In the genomic region with DNA sequence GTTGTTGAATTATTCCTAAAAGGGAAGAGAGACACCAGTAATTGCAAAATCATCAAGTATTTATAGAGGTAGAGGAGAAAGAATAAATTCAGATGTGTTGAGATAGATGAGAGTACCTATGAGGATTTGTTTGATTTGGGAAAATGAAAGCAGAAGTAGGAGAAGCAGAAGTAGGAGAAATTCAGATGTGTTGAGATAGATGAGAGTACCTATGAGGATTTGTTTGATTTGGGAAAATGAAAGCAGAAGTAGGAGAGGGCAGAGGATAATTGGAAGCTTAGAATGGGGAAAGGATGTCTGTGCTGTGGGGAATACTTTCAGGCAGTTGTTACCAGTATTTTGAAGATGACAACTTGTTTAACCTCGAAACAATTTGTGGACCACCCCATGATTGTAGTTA, we compare ENCODE assay signal across 33 cellular contexts. TPM values are rescaled to one million over a fixed set of nuclear protein-coding genes. Genes with fewer than 3 reads are reported as not detected.
DNase-seq lines count a peak whose midpoint lies in the region; ATAC-seq, FAIRE-seq and TF ChIP-seq lines count a peak whose summit lies in the region.
"Had no signal": no experiment of that assay in that cellular context is flagged by ENCODE, and none has a peak within 500 bp of the region (broad histone marks: within the 10 kb centered on the region; RNA-seq: fewer than 3 reads in every experiment).

No MANE protein-coding gene starts in this region.

- no peak overlapping the region for H3K9ac ChIP-seq in Loucy (ENCODE audit: low read depth, low read length, poor library complexity, severe bottlenecking)

- TF ChIP-seq POLR2A in GM12892 (IDR thresholded peaks at IDR 0.05; ENCODE audit: low read depth, low read length): no peak

- peaks cover 16% of the 10 kb centered on the region for H3K36me3 ChIP-seq in Loucy (ENCODE audit: insufficient read depth, low read length)
- H3K36me3 ChIP-seq in small intestine (ENCODE audit: control insufficient read depth in 2 of 2, insufficient read depth in 2 of 2, low read length in 2 of 2): peaks cover 5 to 10% of the 10 kb centered on the region in 2 donors

- no peak for ATAC-seq in activated CD8-positive, alpha-beta memory T cell treated with anti-CD3 and anti-CD28 coated beads, Interleukin-2, amount 10 ng/mL, durations not matched to agents 7 days and 5 days
- ATAC-seq in activated B cell treated with CpG ODN at 0.5 μM for 24 hours (ENCODE audit: low read depth): peak; percentile 29
- ATAC-seq in stimulated activated naive B cell treated with anti-CD40 and anti-IgM and Interleukin-4, amounts not matched to agents 10 μg/mL and 1 μg/mL and 100 μg/mL, for 72 hours (replicated peaks): peak; percentile 31 to 43
- ATAC-seq: activated naive CD4-positive, alpha-beta T cell treated with anti-CD3 and anti-CD28 coated beads, Interleukin-2, amount 50 U/mL, for 72 hours; activated T-helper 17 cell treated with anti-CD3 and anti-CD28 coated beads, Interleukin-2, amount 50 U/mL, for 72 hours; natural killer cell had no signal

- H3K27me3 ChIP-seq in Loucy (ENCODE audit: insufficient read depth, low read length, poor library complexity, severe bottlenecking): no peaks in the 10 kb centered on the region
- no peaks in the 10 kb centered on the region for H3K27me3 ChIP-seq in small intestine (ENCODE audit: control insufficient read depth in 2 of 2, insufficient read depth in 2 of 2, low read length in 2 of 2)
- H3K27me3 ChIP-seq: transverse colon had no signal

- CTCF ChIA-PET in activated CD8-positive, alpha-beta memory T cell treated with anti-CD3 and anti-CD28 coated beads, Interleukin-2, amount 10 ng/mL, durations not matched to agents 7 days and 5 days (lab: Charles Lee): no interaction called here
- CTCF ChIA-PET in activated B cell treated with CpG ODN at 0.5 μM for 24 hours (lab: Charles Lee): interaction anchor here (0.7 kb wide), 1 partner anchor 35 kb away, joined by 3 read pairs; no protein-coding TSS in a partner anchor

- H4K20me1 ChIP-seq in Loucy (ENCODE audit: insufficient read depth, low read length, poor library complexity, severe bottlenecking): peaks cover 29% of the 10 kb centered on the region

- H3K4me1 ChIP-seq in Loucy (ENCODE audit: insufficient read depth, low read length, poor library complexity, severe bottlenecking) (peaks cover 56% of the 10 kb centered on the region), small intestine (ENCODE audit: control insufficient read depth in 2 of 2, insufficient read depth in 1 of 2, low read depth in 1 of 2, low read length in 1 of 2) (peaks cover 3 to 5% of the 10 kb centered on the region in 2 donors)

- H3K79me2 ChIP-seq in Loucy (ENCODE audit: insufficient read depth, low read length): peaks cover 77% of the 10 kb centered on the region

- H3K4me3 Mint-ChIP-seq in activated CD8-positive, alpha-beta memory T cell treated with anti-CD3 and anti-CD28 coated beads, Interleukin-2, amount 10 ng/mL, durations not matched to agents 7 days and 5 days: no peak overlapping the region
- peak overlapping the region; percentile 21 for H3K4me3 Mint-ChIP-seq in activated B cell treated with CpG ODN at 0.5 μM for 24 hours
- peak overlapping the region; percentile 7 to 29 for H3K4me3 Mint-ChIP-seq in stimulated activated naive B cell treated with anti-CD40 and anti-IgM and Interleukin-4, amounts not matched to agents 10 μg/mL and 1 μg/mL and 100 μg/mL, for 72 hours
- H3K4me3 Mint-ChIP-seq: activated T-helper 17 cell treated with anti-CD3 and anti-CD28 coated beads, Interleukin-2, amount 50 U/mL, for 72 hours; natural killer cell had no signal

- H3K36me3 Mint-ChIP-seq in activated CD8-positive, alpha-beta memory T cell treated with anti-CD3 and anti-CD28 coated beads, Interleukin-2, amount 10 ng/mL, durations not matched to agents 7 days and 5 days: peaks cover 39% of the 10 kb centered on the region
- H3K36me3 Mint-ChIP-seq in activated B cell treated with CpG ODN at 0.5 μM for 24 hours (ENCODE audit: low read depth): peaks cover 55% of the 10 kb centered on the region
- H3K36me3 Mint-ChIP-seq in stimulated activated naive B cell treated with anti-CD40 and anti-IgM and Interleukin-4, amounts not matched to agents 10 μg/mL and 1 μg/mL and 100 μg/mL, for 72 hours: peaks cover 31 to 52% of the 10 kb centered on the region in 2 donors

- H3K4me3 ChIP-seq in Loucy (ENCODE audit: low read length, poor library complexity, severe bottlenecking) (peak overlapping the region; percentile 27), small intestine (ENCODE audit: low read depth in 1 of 2, low read length in 2 of 2) (no peak overlapping the region)
- H3K4me3 ChIP-seq: skin epidermis, transverse colon had no signal

- no peak for DNase-seq in activated CD8-positive, alpha-beta memory T cell treated with anti-CD3 and anti-CD28 coated beads, Interleukin-2, amount 10 ng/mL, durations not matched to agents 7 days and 5 days
- no peak for DNase-seq in activated CD8-positive, alpha-beta memory T cell treated with anti-CD3 and anti-CD28 coated beads, Interleukin-2, amount 50 U/mL, for 48 hours
- DNase-seq in activated B cell treated with CpG ODN at 0.5 μM for 24 hours: no peak
- DNase-seq in stimulated activated naive B cell treated with anti-CD40 and anti-IgM and Interleukin-4, amounts not matched to agents 10 μg/mL and 1 μg/mL and 100 μg/mL, for 72 hours: no peak
- no peak for DNase-seq in GM12892 (ENCODE audit: insufficient read length)
- no peak for DNase-seq in dedifferentiated amniotic fluid mesenchymal stem cell (ENCODE audit: extremely low spot score)
- DNase-seq in small intestine: no peak
- DNase-seq: activated CD4-positive, alpha-beta T cell treated with anti-CD3 and anti-CD28 coated beads, Interleukin-2, amount 50 U/mL, for 48 hours; activated CD4-positive, CD25-positive, alpha-beta regulatory T cell; activated CD8-positive, alpha-beta memory T cell treated with anti-CD3 and anti-CD28 coated beads, Interleukin-2, amount 50 U/mL, for 4 hours; DMS79 treated with DMSO at 0.1 percent for 48 hours; effector CD8-positive, alpha-beta T cell; erythroblast; head of caudate nucleus; kidney; midbrain; natural killer cell; NCI-H1436; NCI-H2107; stimulated activated CD8-positive, alpha-beta memory T cell treated with anti-CD3 and anti-CD28 coated beads, Interleukin-4, amount 100 ng/mL, for 48 hours; transverse colon had no signal

- peak overlapping the region; percentile 35 for H3K27ac Mint-ChIP-seq in activated CD8-positive, alpha-beta memory T cell treated with anti-CD3 and anti-CD28 coated beads, Interleukin-2, amount 10 ng/mL, durations not matched to agents 7 days and 5 days
- peak overlapping the region; percentile 41 for H3K27ac Mint-ChIP-seq in activated B cell treated with CpG ODN at 0.5 μM for 24 hours
- peak overlapping the region; percentile 3 for H3K27ac Mint-ChIP-seq in stimulated activated naive B cell treated with anti-CD40 and anti-IgM and Interleukin-4, amounts not matched to agents 10 μg/mL and 1 μg/mL and 100 μg/mL, for 72 hours
- H3K27ac Mint-ChIP-seq: activated naive CD4-positive, alpha-beta T cell treated with anti-CD3 and anti-CD28 coated beads, Interleukin-2, amount 50 U/mL, for 72 hours; activated T-helper 17 cell treated with anti-CD3 and anti-CD28 coated beads, Interleukin-2, amount 50 U/mL, for 72 hours had no signal

- H3K9me3 ChIP-seq in Loucy (ENCODE audit: insufficient read depth, low read depth, low read length): no peaks in the 10 kb centered on the region
- H3K9me3 ChIP-seq in small intestine (ENCODE audit: control insufficient read depth, low read depth): no peaks in the 10 kb centered on the region
- H3K9me3 ChIP-seq: transverse colon had no signal

- peak overlapping the region; percentile 73 for H3K4me2 ChIP-seq in Loucy (ENCODE audit: low read depth, low read length, poor library complexity, severe bottlenecking)

- intact Hi-C loops in activated B cell treated with CpG ODN at 0.5 μM for 24 hours (cut with micrococcal nuclease): loop anchor here (2.0 kb wide), 1 partner anchor 16 kb away; no protein-coding TSS in a partner anchor

- TF ChIP-seq CTCF in Loucy (conservative IDR thresholded peaks at IDR 0.05; ENCODE audit: low read length): no peak
- TF ChIP-seq CTCF in activated B cell treated with CpG ODN at 0.5 μM for 24 hours (IDR thresholded peaks at IDR 0.05): no peak

- no peaks in the 10 kb centered on the region for H3K9me2 ChIP-seq in Loucy (replicated peaks; ENCODE audit: low read depth, low read length)

- no peaks in the 10 kb centered on the region for H3F3A ChIP-seq in Loucy (ENCODE audit: low read depth)

- H3K27ac ChIP-seq in small intestine (ENCODE audit: low read depth in 1 of 2, low read length in 1 of 2): no peak overlapping the region
- H3K27ac ChIP-seq: skin epidermis, transverse colon had no signal

- H3K4me1 Mint-ChIP-seq in activated CD8-positive, alpha-beta memory T cell treated with anti-CD3 and anti-CD28 coated beads, Interleukin-2, amount 10 ng/mL, durations not matched to agents 7 days and 5 days: peaks cover 32% of the 10 kb centered on the region
- peaks cover 81% of the 10 kb centered on the region for H3K4me1 Mint-ChIP-seq in activated B cell treated with CpG ODN at 0.5 μM for 24 hours
- peaks cover 38 to 76% of the 10 kb centered on the region in 2 donors for H3K4me1 Mint-ChIP-seq in stimulated activated naive B cell treated with anti-CD40 and anti-IgM and Interleukin-4, amounts not matched to agents 10 μg/mL and 1 μg/mL and 100 μg/mL, for 72 hours

- 94 to 100% (median 96%) methylated on average over 1 of the region's 1 CpG for WGBS in small intestine, 3 donors

- no peaks in the 10 kb centered on the region for H3K27me3 Mint-ChIP-seq in activated CD8-positive, alpha-beta memory T cell treated with anti-CD3 and anti-CD28 coated beads, Interleukin-2, amount 10 ng/mL, durations not matched to agents 7 days and 5 days
- no peaks in the 10 kb centered on the region for H3K27me3 Mint-ChIP-seq in activated B cell treated with CpG ODN at 0.5 μM for 24 hours
- H3K27me3 Mint-ChIP-seq in stimulated activated naive B cell treated with anti-CD40 and anti-IgM and Interleukin-4, amounts not matched to agents 10 μg/mL and 1 μg/mL and 100 μg/mL, for 72 hours: no peaks in the 10 kb centered on the region
- H3K27me3 Mint-ChIP-seq: activated T-helper 17 cell treated with anti-CD3 and anti-CD28 coated beads, Interleukin-2, amount 50 U/mL, for 72 hours had no signal

- POLR2A ChIA-PET in activated B cell treated with CpG ODN at 0.5 μM for 24 hours (lab: Charles Lee): no interaction called here

- no peak overlapping the region for H2AFZ ChIP-seq in Loucy (ENCODE audit: low read length)

- no peaks in the 10 kb centered on the region for H3K9me3 Mint-ChIP-seq in activated CD8-positive, alpha-beta memory T cell treated with anti-CD3 and anti-CD28 coated beads, Interleukin-2, amount 10 ng/mL, durations not matched to agents 7 days and 5 days (ENCODE audit: low read depth)
- no peaks in the 10 kb centered on the region for H3K9me3 Mint-ChIP-seq in activated B cell treated with CpG ODN at 0.5 μM for 24 hours
- H3K9me3 Mint-ChIP-seq in stimulated activated naive B cell treated with anti-CD40 and anti-IgM and Interleukin-4, amounts not matched to agents 10 μg/mL and 1 μg/mL and 100 μg/mL, for 72 hours: no peaks in the 10 kb centered on the region
- H3K9me3 Mint-ChIP-seq: activated naive CD4-positive, alpha-beta T cell treated with anti-CD3 and anti-CD28 coated beads, Interleukin-2, amount 50 U/mL, for 72 hours; activated T-helper 17 cell treated with anti-CD3 and anti-CD28 coated beads, Interleukin-2, amount 50 U/mL, for 72 hours; natural killer cell had no signal

- FAIRE-seq in GM12892 (lab: Jason Lieb, UNC) (no peak), small intestine (lab: Jason Lieb, UNC) (no peak)
- FAIRE-seq: colon, H1, kidney, RCC 7860 had no signal

RNA-seq across cellular contexts. Expression of a gene that starts 35.1 kb away (rescaled TPM):
- 10 to 100 TPM; 20.1 to 20.6 TPM for total RNA-seq in activated CD8-positive, alpha-beta memory T cell treated with anti-CD3 and anti-CD28 coated beads, Interleukin-2, amount 10 ng/mL, durations not matched to agents 7 days and 5 days
- 70.3 and 70.8 TPM in 2 replicates for total RNA-seq in activated B cell treated with CpG ODN at 0.5 μM for 24 hours
- 60.8 TPM for polyA plus RNA-seq in GM12892 (2012; ENCODE audit: missing spikeins)
- polyA plus RNA-seq in small intestine: 1 to 10 TPM; 4.9 to 9.1 (median 6.7) TPM

RNA-seq across cellular contexts. Expression of a gene that starts 51.2 kb away (rescaled TPM):
- under 1 TPM; 0.14 to 0.20 TPM for total RNA-seq in activated CD8-positive, alpha-beta memory T cell treated with anti-CD3 and anti-CD28 coated beads, Interleukin-2, amount 10 ng/mL, durations not matched to agents 7 days and 5 days
- total RNA-seq in activated B cell treated with CpG ODN at 0.5 μM for 24 hours: 580 and 619 TPM in 2 replicates
- 33.5 TPM for polyA plus RNA-seq in GM12892 (2012; ENCODE audit: missing spikeins)
- 1 to 10 TPM in 1 of 3 donors, under 1 TPM in 1, not detected in 1; under 0.01 to 1.1 TPM for polyA plus RNA-seq in small intestine
- total RNA-seq: fibroblast of villous mesenchyme, MCF 10A, NCI-H460, renal cortical epithelial cell had no signal
- polyA plus RNA-seq: BJ had no signal

Comparison
In these comparisons a context has a peak if more than half of its experiments do, and no peak if none do; other contexts are left out.
1. RNA of a gene that starts 51.2 kb away (total RNA-seq): 580 to 619 TPM in activated B cell treated with CpG ODN at 0.5 μM for 24 hours; 0.14 to 0.20 TPM in activated CD8-positive, alpha-beta memory T cell treated with anti-CD3 and anti-CD28 coated beads, Interleukin-2, amount 10 ng/mL, durations not matched to agents 7 days and 5 days; every median in the first group is over 100 times any median in the second.
2. Peak in every context shown above with its lines, with median percentiles within 50 percentile points of each other: H3K27ac Mint-ChIP-seq.